ENCODE assay signal across 14 cellular contexts in genomic region chr17:41910701-41911391, GRCh38. TPM values are rescaled to one million over a fixed set of nuclear protein-coding genes. Genes with fewer than 3 reads are reported as not detected.
DNase-seq lines count a peak whose midpoint lies in the region; TF ChIP-seq lines count a peak whose summit lies in the region.
"Had no signal": no experiment of that assay in that cellular context is flagged by ENCODE, and none has a peak within 500 bp of the region (broad histone marks: within the 10 kb centered on the region; RNA-seq: fewer than 3 reads in every experiment).

No MANE protein-coding gene starts in this region.

- no peak overlapping the region for H3K27ac ChIP-seq in trophoblast cell (ENCODE audit: low read depth, low read length)
- H3K27ac ChIP-seq in testis, result no peak overlapping the region
- H3K27ac ChIP-seq: lower lobe of right lung had no signal

- peaks cover 25% of the 10 kb centered on the region for H3K4me1 Mint-ChIP-seq in endothelial cell (ENCODE audit: unreplicated experiment)

- TF ChIP-seq CTCF in endothelial cell (IDR thresholded peaks at IDR 0.05; ENCODE audit: unreplicated experiment) (no peak), testis (IDR thresholded peaks at IDR 0.05) (no peak)

- H3K27me3 ChIP-seq in trophoblast cell (ENCODE audit: insufficient read depth, low read length), result no peaks in the 10 kb centered on the region
- H3K27me3 ChIP-seq in testis, result no peaks in the 10 kb centered on the region

- intact Hi-C loops in testis (cut with DNase I; ENCODE audit: low total_unique reads), result no loop called here

- no peak overlapping the region for H2AK5ac ChIP-seq in trophoblast cell (ENCODE audit: low read length)

- H3K4me2 ChIP-seq in trophoblast cell (ENCODE audit: low read length), result no peak overlapping the region

- H3K36me3 ChIP-seq in trophoblast cell (ENCODE audit: control insufficient read depth in 1 of 2, insufficient read depth in 2 of 2, low read length in 2 of 2) (peaks cover 71 to 81% of the 10 kb centered on the region in 2 experiments), testis (ENCODE audit: low read depth, missing control alignments) (no peaks in the 10 kb centered on the region)

- no peak overlapping the region for H2BK5ac ChIP-seq in trophoblast cell (ENCODE audit: low read depth, low read length, poor library complexity)

- TF ChIP-seq POLR2A in testis (IDR thresholded peaks at IDR 0.05), result no peak

- no peak overlapping the region for H3K23ac ChIP-seq in trophoblast cell (ENCODE audit: low read length)

- no peak overlapping the region for H3K4ac ChIP-seq in trophoblast cell (ENCODE audit: low read depth, low read length)

- H3K27ac Mint-ChIP-seq in endothelial cell (ENCODE audit: unreplicated experiment), result no peak overlapping the region
- H3K27ac Mint-ChIP-seq: activated CD8-positive, alpha-beta T cell treated with anti-CD3 and anti-CD28 coated beads, Interleukin-2, amount 10 ng/mL, durations not matched to agents 7 days and 5 days; activated naive CD8-positive, alpha-beta T cell treated with anti-CD3 and anti-CD28 coated beads, Interleukin-2, amount 50 U/mL, for 24 hours had no signal

- DNase-seq in EL (peak; percentile 99), RPMI7951 (ENCODE audit: low read depth) (peak; percentile 99), endothelial cell (ENCODE audit: low spot score) (no peak), trophoblast cell (peak; percentile 42 to 72), activated gamma-delta T cell treated with Interleukin-2 at 50 U/mL for 16 hours (no peak), activated gamma-delta T cell (lab: John Stamatoyannopoulos, UW) (no peak), GM19238 (ENCODE audit: insufficient read length, low spot score) (no peak), testis (no peak)
- DNase-seq: activated CD8-positive, alpha-beta T cell treated with anti-CD3 and anti-CD28 coated beads, Interleukin-2, amount 10 ng/mL, durations not matched to agents 7 days and 5 days; activated naive CD8-positive, alpha-beta T cell treated with anti-CD3 and anti-CD28 coated beads, Interleukin-2, amount 50 U/mL, for 24 hours; foreskin melanocyte; lower lobe of right lung; NCI-H526 treated with DMSO at 0.1 percent for 48 hours; SW 1271 had no signal

- no peak overlapping the region for H3K18ac ChIP-seq in trophoblast cell (ENCODE audit: low read length)

- no peak overlapping the region for H2AFZ ChIP-seq in trophoblast cell (ENCODE audit: insufficient read depth, low read length, poor library complexity)

- no peak overlapping the region for H4K12ac ChIP-seq in trophoblast cell (ENCODE audit: low read depth, low read length)

- H3K4me1 ChIP-seq in trophoblast cell (ENCODE audit: control insufficient read depth in 1 of 2, insufficient read depth in 2 of 2, low read length in 2 of 2), result peaks cover 16 to 21% of the 10 kb centered on the region in 2 experiments
- no peaks in the 10 kb centered on the region for H3K4me1 ChIP-seq in testis

- H3K9ac ChIP-seq in trophoblast cell (ENCODE audit: low read length), result no peak overlapping the region

- H3K27me3 Mint-ChIP-seq in endothelial cell (ENCODE audit: unreplicated experiment), result peaks cover 11% of the 10 kb centered on the region
- H3K27me3 Mint-ChIP-seq: activated naive CD8-positive, alpha-beta T cell treated with anti-CD3 and anti-CD28 coated beads, Interleukin-2, amount 50 U/mL, for 24 hours had no signal

- peaks cover 14% of the 10 kb centered on the region for H3K79me2 ChIP-seq in trophoblast cell (ENCODE audit: control insufficient read depth, insufficient read depth, low read length, poor library complexity)

- no CpG with 5 or more reads among the region's 13 CpGs for WGBS in trophoblast cell (ENCODE audit: extremely low coverage, insufficient coverage, insufficient read length)
- 92 to 93% methylated on average over 12 to 13 of the region's 13 CpGs for WGBS in testis, 2 donors

- H4K91ac ChIP-seq in trophoblast cell (ENCODE audit: low read depth, low read length), result no peak overlapping the region

- peak overlapping the region; percentile 31 for H3K4me3 Mint-ChIP-seq in endothelial cell (ENCODE audit: unreplicated experiment)
- H3K4me3 Mint-ChIP-seq: activated CD8-positive, alpha-beta T cell treated with anti-CD3 and anti-CD28 coated beads, Interleukin-2, amount 10 ng/mL, durations not matched to agents 7 days and 5 days; activated naive CD8-positive, alpha-beta T cell treated with anti-CD3 and anti-CD28 coated beads, Interleukin-2, amount 50 U/mL, for 24 hours had no signal

- H3K9me3 Mint-ChIP-seq in endothelial cell (ENCODE audit: unreplicated experiment), result no peaks in the 10 kb centered on the region
- H3K9me3 Mint-ChIP-seq: activated naive CD8-positive, alpha-beta T cell treated with anti-CD3 and anti-CD28 coated beads, Interleukin-2, amount 50 U/mL, for 24 hours had no signal

- H3K4me3 ChIP-seq in trophoblast cell (ENCODE audit: low read depth, low read length) (no peak overlapping the region), testis (no peak overlapping the region)
- H3K4me3 ChIP-seq: lower lobe of right lung had no signal

- no peak overlapping the region for H3K14ac ChIP-seq in trophoblast cell (ENCODE audit: low read length)

- no peaks in the 10 kb centered on the region for H3K9me3 ChIP-seq in trophoblast cell (ENCODE audit: insufficient read depth, low read depth, low read length)
- H3K9me3 ChIP-seq in testis, result no peaks in the 10 kb centered on the region
- H3K9me3 ChIP-seq: lower lobe of right lung had no signal

- no peak overlapping the region for H4K8ac ChIP-seq in trophoblast cell (ENCODE audit: low read depth, low read length)

- peaks cover 61% of the 10 kb centered on the region for H3K36me3 Mint-ChIP-seq in endothelial cell (ENCODE audit: low read depth, unreplicated experiment)

- H2BK120ac ChIP-seq in trophoblast cell (ENCODE audit: insufficient read depth, low read length, poor library complexity), result no peak overlapping the region

- no peak overlapping the region for H2BK12ac ChIP-seq in trophoblast cell (ENCODE audit: low read length)

- no peaks in the 10 kb centered on the region for H3K79me1 ChIP-seq in trophoblast cell (ENCODE audit: low read length)

RNA-seq across cellular contexts. Expression of gene ACLY, which starts 7.9 kb away (rescaled TPM):
- total RNA-seq in RPMI7951 (2014; rRNA removed; shearing (Covaris generic)), result 98.2 and 99.4 TPM in 2 replicates
- total RNA-seq in endothelial cell (ENCODE audit: unreplicated experiment) (376 TPM), testis (10 to 100 TPM; 68.4 to 86.0 TPM)
- polyA plus RNA-seq in trophoblast cell (2013), result 147 TPM in 2 replicates
- polyA plus RNA-seq in testis (ENCODE audit: insufficient read depth, low read depth, low replicate concordance), result 83.0 TPM

RNA-seq across cellular contexts. Expression of gene ODAD4, which starts 19.6 kb away (rescaled TPM):
- 0.78 and 1.9 TPM in 2 replicates for total RNA-seq in RPMI7951 (2014; rRNA removed; shearing (Covaris generic))
- total RNA-seq in endothelial cell (ENCODE audit: unreplicated experiment) (2.2 TPM), testis (10 to 100 TPM; 22.3 to 26.0 TPM)
- 0.74 and 0.75 TPM in 2 replicates for polyA plus RNA-seq in trophoblast cell (2013)
- 53.7 TPM for polyA plus RNA-seq in testis (ENCODE audit: insufficient read depth, low read depth, low replicate concordance)

RNA-seq across cellular contexts. Expression of gene KLHL11, which starts 45.6 kb away (rescaled TPM):
- 11.8 and 18.3 TPM in 2 replicates for total RNA-seq in RPMI7951 (2014; rRNA removed; shearing (Covaris generic))
- 9.0 TPM for total RNA-seq in endothelial cell (ENCODE audit: unreplicated experiment)
- polyA plus RNA-seq in trophoblast cell (2013), result 5.1 and 5.2 TPM in 2 replicates
- total RNA-seq in testis, result 10 to 100 TPM; 61.3 to 70.2 TPM
- polyA plus RNA-seq in testis (ENCODE audit: insufficient read depth, low read depth, low replicate concordance), result 28.2 TPM

RNA-seq across cellular contexts. Expression of gene CNP, which starts 55.7 kb away (rescaled TPM):
- total RNA-seq in RPMI7951 (2014; rRNA removed; shearing (Covaris generic)), result 37.8 and 43.9 TPM in 2 replicates
- total RNA-seq in endothelial cell (ENCODE audit: unreplicated experiment) (82.1 TPM), testis (10 to 100 TPM; 74.3 to 89.7 TPM)
- 28.0 and 28.5 TPM in 2 replicates for polyA plus RNA-seq in trophoblast cell (2013)
- 40.8 TPM for polyA plus RNA-seq in testis (ENCODE audit: insufficient read depth, low read depth, low replicate concordance)

Comparison
In these comparisons a context has a peak if more than half of its experiments do, and no peak if none do; other contexts are left out.
1. DNase-seq: peak in EL (single experiment), RPMI7951 (single experiment) and trophoblast cell (2 of 2); none in endothelial cell (single experiment), activated gamma-delta T cell treated with Interleukin-2 at 50 U/mL for 16 hours (single experiment), activated gamma-delta T cell (single experiment), GM19238 (single experiment) and testis (single experiment).